9 cellular contexts compared by ENCODE assay signal in genomic region chr7:98240961-98241673, GRCh38. TPM values are rescaled to one million over a fixed set of nuclear protein-coding genes. Genes with fewer than 3 reads are reported as not detected.
DNase-seq lines count a peak whose midpoint lies in the region; ATAC-seq and TF ChIP-seq lines count a peak whose summit lies in the region.
"Had no signal": no experiment of that assay in that cellular context is flagged by ENCODE, and none has a peak within 500 bp of the region (broad histone marks: within the 10 kb centered on the region; RNA-seq: fewer than 3 reads in every experiment).

No MANE protein-coding gene starts in this region.

- H3K9ac ChIP-seq in SU-DHL-6 (ENCODE audit: low read length) (no peak overlapping the region), neuronal stem cell (ENCODE audit: low read depth, low read length, poor library complexity) (no peak overlapping the region)

- H3K36me3 Mint-ChIP-seq in activated CD4-positive, alpha-beta T cell treated with anti-CD3 and anti-CD28 coated beads for 36 hours (ENCODE audit: low read depth): peaks cover 14% of the 10 kb centered on the region

- no peak overlapping the region for H4K91ac ChIP-seq in neuronal stem cell (ENCODE audit: low read depth, low read length, poor library complexity)

- peak overlapping the region; percentile 38 for H3K18ac ChIP-seq in neuronal stem cell (ENCODE audit: low read length)

- H3K4me1 ChIP-seq in esophagus squamous epithelium (peaks cover 0 to 12% (median 3%) of the 10 kb centered on the region in 3 donors), neuronal stem cell (ENCODE audit: control insufficient read depth in 2 of 2, insufficient read depth in 1 of 2, low read depth in 1 of 2, low read length in 2 of 2) (peaks cover 2 to 4% of the 10 kb centered on the region in 2 donors)

- DNase-seq in activated CD4-positive, alpha-beta T cell treated with anti-CD3 and anti-CD28 coated beads for 36 hours: peak; percentile 51
- no peak for DNase-seq in activated CD4-positive, alpha-beta T cell treated with anti-CD3 and anti-CD28 coated beads for 4 hours
- DNase-seq in esophagus squamous epithelium (lab: John Stamatoyannopoulos, UW) (no peak), neuronal stem cell (ENCODE audit: low spot score) (peak; percentile 37)
- no peak for DNase-seq in stimulated activated naive CD4-positive, alpha-beta T cell treated with Interleukin-2 at 50 U/mL for 16 hours (lab: John Stamatoyannopoulos, UW)

- CTCF ChIA-PET in activated CD4-positive, alpha-beta T cell treated with anti-CD3 and anti-CD28 coated beads for 36 hours (lab: Charles Lee): interaction anchor here (1.0 kb wide), 1 partner anchor 9 kb away, joined by 4 read pairs; no protein-coding TSS in a partner anchor

- no peak overlapping the region for H2BK12ac ChIP-seq in neuronal stem cell (ENCODE audit: low read length)

- no peak overlapping the region for H3K27ac Mint-ChIP-seq in activated CD4-positive, alpha-beta T cell treated with anti-CD3 and anti-CD28 coated beads for 36 hours
- H3K27ac Mint-ChIP-seq: activated naive CD4-positive, alpha-beta T cell treated with anti-CD3 and anti-CD28 coated beads, Interleukin-2, amount 50 U/mL, for 24 hours had no signal

- TF ChIP-seq POLR2A in esophagus squamous epithelium (IDR thresholded peaks at IDR 0.05): no peak

- H3K4me3 Mint-ChIP-seq in activated CD4-positive, alpha-beta T cell treated with anti-CD3 and anti-CD28 coated beads for 36 hours: no peak overlapping the region
- H3K4me3 Mint-ChIP-seq: activated naive CD4-positive, alpha-beta T cell treated with anti-CD3 and anti-CD28 coated beads, Interleukin-2, amount 50 U/mL, for 24 hours had no signal

- intact Hi-C loops in activated CD4-positive, alpha-beta T cell treated with anti-CD3 and anti-CD28 coated beads for 36 hours (cut with DNase I, micrococcal nuclease): loop anchor here in 1 of 2 experiments (1.0 kb wide), 1 partner anchor 220 kb away; no protein-coding TSS in a partner anchor
- intact Hi-C loops in esophagus squamous epithelium (cut with DNase I): no loop called here

- POLR2A ChIA-PET in activated CD4-positive, alpha-beta T cell treated with anti-CD3 and anti-CD28 coated beads for 36 hours (lab: Charles Lee): no interaction called here

- H3F3A ChIP-seq in SU-DHL-6 (ENCODE audit: insufficient read depth): no peaks in the 10 kb centered on the region

- ATAC-seq in activated CD4-positive, alpha-beta T cell treated with anti-CD3 and anti-CD28 coated beads for 36 hours: peak; percentile 36
- peak; percentile 73 for ATAC-seq in HG02678 (IDR thresholded peaks at IDR 0.05; ENCODE audit: unreplicated experiment)
- ATAC-seq in HG02571 (IDR thresholded peaks at IDR 0.05; ENCODE audit: unreplicated experiment): no peak

- H3K4me1 Mint-ChIP-seq in activated CD4-positive, alpha-beta T cell treated with anti-CD3 and anti-CD28 coated beads for 36 hours: no peaks in the 10 kb centered on the region

- H2AK5ac ChIP-seq in neuronal stem cell (ENCODE audit: low read depth, low read length): peak overlapping the region; percentile 66

- no peaks in the 10 kb centered on the region for H3K27me3 ChIP-seq in SU-DHL-6 (ENCODE audit: low read length)
- no peaks in the 10 kb centered on the region for H3K27me3 ChIP-seq in esophagus squamous epithelium
- H3K27me3 ChIP-seq in neuronal stem cell (ENCODE audit: control insufficient read depth in 3 of 3, insufficient read depth in 3 of 3, low read depth in 1 of 3, low read length in 3 of 3): no peaks in the 10 kb centered on the region

- no peak overlapping the region for H2AFZ ChIP-seq in SU-DHL-6 (ENCODE audit: low read depth, low read length, severe bottlenecking)
- no peak overlapping the region for H2AFZ ChIP-seq in neuronal stem cell (ENCODE audit: low read length)

- H3K9me3 Mint-ChIP-seq in activated CD4-positive, alpha-beta T cell treated with anti-CD3 and anti-CD28 coated beads for 36 hours (ENCODE audit: low read depth): no peaks in the 10 kb centered on the region
- H3K9me3 Mint-ChIP-seq: activated naive CD4-positive, alpha-beta T cell treated with anti-CD3 and anti-CD28 coated beads, Interleukin-2, amount 50 U/mL, for 24 hours had no signal

- peak; percentile 74 for TF ChIP-seq CTCF in SU-DHL-6 (IDR thresholded peaks at IDR 0.05; ENCODE audit: insufficient read depth, low read length, poor library complexity, severe bottlenecking)
- peak in 5 of 6 experiments; percentile 34 to 55 (median 40) for TF ChIP-seq CTCF in esophagus squamous epithelium (IDR thresholded peaks at IDR 0.05)

- 69% methylated on average over 5 to 11 of the region's 19 CpGs for WGBS in esophagus squamous epithelium, 2 donors
- no CpG with 5 or more reads among the region's 19 CpGs for WGBS in neuronal stem cell (ENCODE audit: extremely low coverage in 2 of 2, insufficient read length in 2 of 2, insufficient replicate concordance in 1 of 2), 2 donors

- no peaks in the 10 kb centered on the region for H3K36me3 ChIP-seq in SU-DHL-6 (ENCODE audit: low read length)
- H3K36me3 ChIP-seq in esophagus squamous epithelium: peaks cover 14 to 93% (median 17%) of the 10 kb centered on the region in 3 donors
- peaks cover 7 to 36% of the 10 kb centered on the region in 2 donors for H3K36me3 ChIP-seq in neuronal stem cell (replicated peaks in 1 of 2; ENCODE audit: control insufficient read depth in 2 of 2, insufficient read depth in 2 of 2, low read length in 2 of 2)

- no peak overlapping the region for H2BK15ac ChIP-seq in neuronal stem cell (ENCODE audit: low read length)

- no peak overlapping the region for H3K4me3 ChIP-seq in SU-DHL-6 (ENCODE audit: insufficient read depth, low read length, poor library complexity, severe bottlenecking)
- no peak overlapping the region for H3K4me3 ChIP-seq in esophagus squamous epithelium
- H3K4me3 ChIP-seq in neuronal stem cell (ENCODE audit: low read length in 2 of 2): no peak overlapping the region

- H2BK120ac ChIP-seq in neuronal stem cell (ENCODE audit: low read depth, low read length): no peak overlapping the region

- no peak overlapping the region for H3K23ac ChIP-seq in neuronal stem cell (ENCODE audit: low read depth, low read length, poor library complexity)

- no peaks in the 10 kb centered on the region for H3K9me2 ChIP-seq in SU-DHL-6 (replicated peaks; ENCODE audit: insufficient read depth, low read length)

- H3K4me2 ChIP-seq in SU-DHL-6 (ENCODE audit: low read depth, low read length, poor library complexity, severe bottlenecking) (no peak overlapping the region), neuronal stem cell (ENCODE audit: insufficient read depth, low read length, poor library complexity, severe bottlenecking) (no peak overlapping the region)

- H3K27ac ChIP-seq in SU-DHL-6 (ENCODE audit: low read depth, low read length) (no peak overlapping the region), esophagus squamous epithelium (no peak overlapping the region), neuronal stem cell (replicated peaks; ENCODE audit: low read length) (no peak overlapping the region)

- H3K9me3 ChIP-seq in SU-DHL-6 (ENCODE audit: insufficient read depth, low read length): no peaks in the 10 kb centered on the region
- H3K9me3 ChIP-seq in esophagus squamous epithelium: no peaks in the 10 kb centered on the region
- H3K9me3 ChIP-seq in neuronal stem cell (replicated peaks in 1 of 2; ENCODE audit: control insufficient read depth in 2 of 2, insufficient read depth in 1 of 2, low read depth in 1 of 2, low read length in 2 of 2): no peaks in the 10 kb centered on the region

- no peaks in the 10 kb centered on the region for H4K20me1 ChIP-seq in SU-DHL-6 (ENCODE audit: low read depth, low read length)

- peaks cover 3% of the 10 kb centered on the region for H3K79me1 ChIP-seq in neuronal stem cell (ENCODE audit: low read depth, low read length)

- no peaks in the 10 kb centered on the region for H3K79me2 ChIP-seq in SU-DHL-6 (ENCODE audit: insufficient read depth, low read length)

- H2BK5ac ChIP-seq in neuronal stem cell (ENCODE audit: low read length): no peak overlapping the region

- no peak overlapping the region for H3K14ac ChIP-seq in neuronal stem cell (ENCODE audit: low read length)

- H3K27me3 Mint-ChIP-seq in activated CD4-positive, alpha-beta T cell treated with anti-CD3 and anti-CD28 coated beads for 36 hours: no peaks in the 10 kb centered on the region
- H3K27me3 Mint-ChIP-seq: activated naive CD4-positive, alpha-beta T cell treated with anti-CD3 and anti-CD28 coated beads, Interleukin-2, amount 50 U/mL, for 24 hours had no signal

- H4K8ac ChIP-seq in neuronal stem cell (ENCODE audit: low read depth, low read length): no peak overlapping the region

- H3K4ac ChIP-seq in neuronal stem cell (ENCODE audit: low read length): no peak overlapping the region

RNA-seq across cellular contexts. Expression of gene TECPR1, which starts 10.9 kb away (rescaled TPM):
- total RNA-seq in activated CD4-positive, alpha-beta T cell treated with anti-CD3 and anti-CD28 coated beads for 36 hours: 10 to 100 TPM; 21.8 to 26.5 TPM
- total RNA-seq in esophagus squamous epithelium: 10 to 100 TPM; 13.4 to 21.5 (median 19.0) TPM
- polyA plus RNA-seq in neuronal stem cell (2013, experiment 1 of 2): 7.3 TPM
- 7.5 TPM for polyA plus RNA-seq in neuronal stem cell (2013, experiment 2 of 2)

RNA-seq across cellular contexts. Expression of gene BHLHA15, which starts 29.9 kb away (rescaled TPM):
- under 1 TPM; 0.23 to 0.47 TPM for total RNA-seq in activated CD4-positive, alpha-beta T cell treated with anti-CD3 and anti-CD28 coated beads for 36 hours
- 1 to 10 TPM in 3 of 4 donors, under 1 TPM in 1; 0.82 to 8.0 (median 2.3) TPM for total RNA-seq in esophagus squamous epithelium
- 2.4 TPM for polyA plus RNA-seq in neuronal stem cell (2013, experiment 1 of 2)
- 2.2 TPM for polyA plus RNA-seq in neuronal stem cell (2013, experiment 2 of 2)

RNA-seq across cellular contexts. Expression of gene BRI3, which starts 40.4 kb away (rescaled TPM):
- total RNA-seq in activated CD4-positive, alpha-beta T cell treated with anti-CD3 and anti-CD28 coated beads for 36 hours: 10 to 100 TPM; 45.1 to 47.6 TPM
- 10 to 100 TPM; 11.2 to 36.2 (median 23.3) TPM for total RNA-seq in esophagus squamous epithelium
- polyA plus RNA-seq in neuronal stem cell (2013, experiment 1 of 2): 197 TPM
- 198 TPM for polyA plus RNA-seq in neuronal stem cell (2013, experiment 2 of 2)

Comparison
In these comparisons a context has a peak if more than half of its experiments do, and no peak if none do; other contexts are left out.
1. DNase-seq: peak in activated CD4-positive, alpha-beta T cell treated with anti-CD3 and anti-CD28 coated beads for 36 hours (single experiment) and neuronal stem cell (single experiment); none in activated CD4-positive, alpha-beta T cell treated with anti-CD3 and anti-CD28 coated beads for 4 hours (0 of 2), esophagus squamous epithelium (single experiment) and stimulated activated naive CD4-positive, alpha-beta T cell treated with Interleukin-2 at 50 U/mL for 16 hours (single experiment).